Comparison of ENCODE assay signal across 17 cellular contexts in genomic region chr1:8739377-8739776, GRCh38.
DNase-seq lines count a peak whose midpoint lies in the region; ATAC-seq, FAIRE-seq and TF ChIP-seq lines count a peak whose summit lies in the region.
"Had no signal": no experiment of that assay in that cellular context is flagged by ENCODE, and none has a peak within 500 bp of the region (broad histone marks: within the 10 kb centered on the region; RNA-seq: fewer than 3 reads in every experiment).

No MANE protein-coding gene starts in this region.

- no peaks in the 10 kb centered on the region for H3K27me3 Mint-ChIP-seq in WTC11 (ENCODE audit: low read depth)
- H3K27me3 Mint-ChIP-seq: CD4-positive, alpha-beta T cell had no signal

- intact Hi-C loops in HepG2 (cut with micrococcal nuclease; ENCODE audit: unreplicated experiment) (no loop called here), psoas muscle (cut with DNase I) (no loop called here)

- TF ChIP-seq CTCF in WTC11 (IDR thresholded peaks at IDR 0.05) (no peak), HepG2 (CRISPR knock-in tag; IDR thresholded peaks at IDR 0.05) (peak; percentile 70), psoas muscle (IDR thresholded peaks at IDR 0.05) (no peak)

- CTCF ChIA-PET in WTC11 (lab: Charles Lee), result interaction anchor here (0.6 to 3.2 kb wide), 9 partner anchors 8 to 178 kb away, joined by 3 to 21 read pairs (median 4); no protein-coding TSS in a partner anchor
- CTCF ChIA-PET in HepG2 (lab: Yijun Ruan, JAX; ENCODE audit: low intra/inter-chr PET ratio, low total read pairs), result interaction anchor here (0.9 kb wide), 1 partner anchor 110 kb away, joined by 3 read pairs; no protein-coding TSS in a partner anchor

- H3K4me1 Mint-ChIP-seq in WTC11, result 0 out of 2 replicates have a peak, but pooled peaks cover 4% of the 10 kb centered on the region

- H3K4me3 Mint-ChIP-seq in WTC11, result no peak overlapping the region
- H3K4me3 Mint-ChIP-seq: CD4-positive, alpha-beta T cell; nephron had no signal

- H3K27ac ChIP-seq in HepG2 (ENCODE audit: extremely low read length, insufficient read depth, low read length) (peak overlapping the region; percentile 86), psoas muscle (no peak overlapping the region)
- H3K27ac ChIP-seq: right atrium auricular region, suprapubic skin had no signal

- POLR2A ChIA-PET in WTC11 (lab: Charles Lee), result no interaction called here
- POLR2A ChIA-PET in HepG2 (lab: Yijun Ruan, JAX), result interaction anchor here (1.4 to 2.0 kb wide), 3 partner anchors 8 to 109 kb away, joined by 7 to 16 read pairs (median 11); partner anchors contain the start of gene RERE

- no TSS peak for BruUV-seq in HepG2 (replicated peaks; lab: Mats Ljungman, UMichigan)

- H3K4me3 ChIP-seq in HepG2 (replicated peaks in 1 of 3; ENCODE audit: insufficient read depth in 1 of 3, low read depth in 2 of 3, low read length in 3 of 3) (no peak overlapping the region), psoas muscle (no peak overlapping the region)
- H3K4me3 ChIP-seq: right atrium auricular region, suprapubic skin had no signal

- no peak for TF ChIP-seq EP300 in Ishikawa (IDR thresholded peaks at IDR 0.05; ENCODE audit: borderline replicate concordance)
- TF ChIP-seq EP300 in HepG2 (IDR thresholded peaks at IDR 0.05; ENCODE audit: low read depth in 2 of 2, low read length in 2 of 2), result no peak
- no peak for TF ChIP-seq EP300 in HepG2 (CRISPR knock-in tag; IDR thresholded peaks at IDR 0.05; ENCODE audit: borderline replicate concordance)

- H3K27ac Mint-ChIP-seq in WTC11, result no peak overlapping the region
- H3K27ac Mint-ChIP-seq: CD4-positive, alpha-beta T cell had no signal

- peak; percentile 35 for DNase-seq in DMS 273 (lab: John Stamatoyannopoulos, UW; ENCODE audit: unreplicated experiment)
- no peak for DNase-seq in DMS 273 treated with DMSO at 0.1 percent for 48 hours (lab: John Stamatoyannopoulos, UW)
- peak; percentile 42 for DNase-seq in WTC11 (ENCODE audit: low spot score)
- peak; percentile 38 for DNase-seq in HepG2 (ENCODE audit: low spot score)
- no peak for DNase-seq in psoas muscle
- DNase-seq: 8988T; CD4-positive, alpha-beta T cell; NCI-H1417 treated with DMSO at 0.1 percent for 48 hours had no signal

- peak; percentile 21; the same call in 1 of the 2 replicates for TF ChIP-seq RAD21 in Ishikawa (IDR thresholded peaks at IDR 0.05; ENCODE audit: low read depth)
- TF ChIP-seq RAD21 in HepG2 (CRISPR knock-in tag; IDR thresholded peaks at IDR 0.05), result peak; percentile 28; the same call in 1 of the 2 replicates

- H3K4me1 ChIP-seq in HepG2 (ENCODE audit: insufficient read depth, low read length), result peaks cover 90% of the 10 kb centered on the region
- H3K4me1 ChIP-seq in psoas muscle, result no peaks in the 10 kb centered on the region
- H3K4me1 ChIP-seq: right atrium auricular region, suprapubic skin had no signal

- H3K79me2 ChIP-seq in HepG2 (ENCODE audit: insufficient read depth, low read length), result peaks cover 65% of the 10 kb centered on the region

- H3K9me3 Mint-ChIP-seq in WTC11, result peaks cover 27% of the 10 kb centered on the region

- no peak overlapping the region; the same call in 1 of the 2 replicates for H3K9ac ChIP-seq in HepG2 (ENCODE audit: insufficient read depth, low read depth, low read length)

- H3K36me3 ChIP-seq in HepG2 (replicated peaks in 1 of 2; ENCODE audit: control insufficient read depth in 1 of 2, insufficient read depth in 2 of 2, low read length in 2 of 2) (no peaks in the 10 kb centered on the region; a peak in 1 of 5 replicates), psoas muscle (ENCODE audit: insufficient read depth in 1 of 2, low read depth in 1 of 2) (no peaks in the 10 kb centered on the region)
- H3K36me3 ChIP-seq: right atrium auricular region, suprapubic skin had no signal

- H3K4me2 ChIP-seq in HepG2 (ENCODE audit: low read depth, low read length), result no peak overlapping the region

- peak; percentile 74 for ATAC-seq in WTC11
- ATAC-seq in HepG2, result no peak
- ATAC-seq in GM21515 (IDR thresholded peaks at IDR 0.05; ENCODE audit: unreplicated experiment), result no peak
- no peak for ATAC-seq in psoas muscle
- ATAC-seq in GM19395 (IDR thresholded peaks at IDR 0.05; ENCODE audit: unreplicated experiment), result no peak

- peaks cover 35% of the 10 kb centered on the region for H3K36me3 Mint-ChIP-seq in WTC11

- no peaks in the 10 kb centered on the region for H3K9me3 ChIP-seq in HepG2 (ENCODE audit: low read length)
- H3K9me3 ChIP-seq in psoas muscle, result peaks cover 13% of the 10 kb centered on the region

- 94% methylated on average over 4 of the region's 4 CpGs for WGBS in HepG2 (ENCODE audit: low lambda C conversion rate)
- 92 to 95% (median 92%) methylated on average over 4 of the region's 4 CpGs for WGBS in psoas muscle, 3 donors

- no peak overlapping the region for H2AFZ ChIP-seq in HepG2 (ENCODE audit: low read length)

- FAIRE-seq in HepG2 (lab: Jason Lieb, UNC), result no peak
- FAIRE-seq: G401.6, GM18507, GM19239 had no signal

- no peak for TF ChIP-seq POLR2A in HepG2 (IDR thresholded peaks at IDR 0.05; ENCODE audit: insufficient read depth in 1 of 2, low read depth in 2 of 2, low read length in 2 of 2)

- H3K27me3 ChIP-seq in HepG2 (ENCODE audit: control insufficient read depth in 1 of 2, insufficient read depth in 2 of 2, low read length in 2 of 2) (no peaks in the 10 kb centered on the region), psoas muscle (ENCODE audit: insufficient read depth in 3 of 3, low read length in 2 of 3) (no peaks in the 10 kb centered on the region)
- H3K27me3 ChIP-seq: right atrium auricular region, suprapubic skin had no signal

- in situ Hi-C loops in HepG2 (cut with HindIII; ENCODE audit: extremely low pct_ligation_motif_present, low pct_unique_long_range_greater_than_20kb), result no loop called here

- no peaks in the 10 kb centered on the region for H4K20me1 ChIP-seq in HepG2 (ENCODE audit: insufficient read depth, low read length)

TF ChIP-seq in WTC11, 78 proteins besides CTCF, POLR2A, EP300 and RAD21 (continues in another document):
- TF ChIP-seq GTF2I (CRISPR knock-in tag; conservative IDR thresholded peaks at IDR 0.05), result peak; percentile 68; the same call in 1 of the 2 replicates
- no peak for TF ChIP-seq SP1 (CRISPR knock-in tag; conservative IDR thresholded peaks at IDR 0.05)
- TF ChIP-seq, protein P1, sequence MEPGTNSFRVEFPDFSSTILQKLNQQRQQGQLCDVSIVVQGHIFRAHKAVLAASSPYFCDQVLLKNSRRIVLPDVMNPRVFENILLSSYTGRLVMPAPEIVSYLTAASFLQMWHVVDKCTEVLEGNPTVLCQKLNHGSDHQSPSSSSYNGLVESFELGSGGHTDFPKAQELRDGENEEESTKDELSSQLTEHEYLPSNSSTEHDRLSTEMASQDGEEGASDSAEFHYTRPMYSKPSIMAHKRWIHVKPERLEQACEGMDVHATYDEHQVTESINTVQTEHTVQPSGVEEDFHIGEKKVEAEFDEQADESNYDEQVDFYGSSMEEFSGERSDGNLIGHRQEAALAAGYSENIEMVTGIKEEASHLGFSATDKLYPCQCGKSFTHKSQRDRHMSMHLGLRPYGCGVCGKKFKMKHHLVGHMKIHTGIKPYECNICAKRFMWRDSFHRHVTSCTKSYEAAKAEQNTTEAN (CRISPR knock-in tag; IDR thresholded peaks at IDR 0.05), result no peak
- no peak for TF ChIP-seq ERG (CRISPR knock-in tag; IDR thresholded peaks at IDR 0.05)

TF ChIP-seq in HepG2, 621 proteins besides CTCF, POLR2A, EP300 and RAD21 (continues in another document):
- TF ChIP-seq, protein P2, sequence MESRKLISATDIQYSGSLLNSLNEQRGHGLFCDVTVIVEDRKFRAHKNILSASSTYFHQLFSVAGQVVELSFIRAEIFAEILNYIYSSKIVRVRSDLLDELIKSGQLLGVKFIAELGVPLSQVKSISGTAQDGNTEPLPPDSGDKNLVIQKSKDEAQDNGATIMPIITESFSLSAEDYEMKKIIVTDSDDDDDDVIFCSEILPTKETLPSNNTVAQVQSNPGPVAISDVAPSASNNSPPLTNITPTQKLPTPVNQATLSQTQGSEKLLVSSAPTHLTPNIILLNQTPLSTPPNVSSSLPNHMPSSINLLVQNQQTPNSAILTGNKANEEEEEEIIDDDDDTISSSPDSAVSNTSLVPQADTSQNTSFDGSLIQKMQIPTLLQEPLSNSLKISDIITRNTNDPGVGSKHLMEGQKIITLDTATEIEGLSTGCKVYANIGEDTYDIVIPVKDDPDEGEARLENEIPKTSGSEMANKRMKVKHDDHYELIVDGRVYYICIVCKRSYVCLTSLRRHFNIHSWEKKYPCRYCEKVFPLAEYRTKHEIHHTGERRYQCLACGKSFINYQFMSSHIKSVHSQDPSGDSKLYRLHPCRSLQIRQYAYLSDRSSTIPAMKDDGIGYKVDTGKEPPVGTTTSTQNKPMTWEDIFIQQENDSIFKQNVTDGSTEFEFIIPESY (CRISPR knock-in tag; IDR thresholded peaks at IDR 0.05), result peak; percentile 97
- 0 out of 2 replicates have a peak, but pooled peaks have one; percentile 15 for TF ChIP-seq ZNF580 (CRISPR knock-in tag; IDR thresholded peaks at IDR 0.05; ENCODE audit: borderline replicate concordance, low read depth)
- TF ChIP-seq RNF219 (CRISPR knock-in tag; IDR thresholded peaks at IDR 0.05), result no peak

Comparison
In these comparisons a context has a peak if more than half of its experiments do, and no peak if none do; other contexts are left out.
1. DNase-seq: peak in DMS 273 (single experiment), WTC11 (single experiment) and HepG2 (single experiment); none in DMS 273 treated with DMSO at 0.1 percent for 48 hours (single experiment) and psoas muscle (0 of 2).